ENCODE assay signal across 20 cellular contexts in genomic region chr14:67579040-67579439, GRCh38. TPM values are rescaled to one million over a fixed set of nuclear protein-coding genes. Genes with fewer than 3 reads are reported as not detected.
A peak's percentile ranks its signal among the peaks of the same experiment; 100 is the strongest.
DNase-seq lines count a peak whose midpoint lies in the region; ATAC-seq, FAIRE-seq and TF ChIP-seq lines count a peak whose summit lies in the region.
"Had no signal": no experiment of that assay in that cellular context is flagged by ENCODE, and none has a peak within 500 bp of the region (broad histone marks: within the 10 kb centered on the region; RNA-seq: fewer than 3 reads in every experiment).

No MANE protein-coding gene starts in this region.

- H3K4me3 ChIP-seq in HepG2 (replicated peaks in 1 of 3; ENCODE audit: insufficient read depth in 1 of 3, low read depth in 2 of 3, low read length in 3 of 3) (no peak overlapping the region), right lobe of liver (no peak overlapping the region)

- 83% methylated on average over 12 of the region's 15 CpGs for WGBS in HepG2 (ENCODE audit: low lambda C conversion rate)
- 90% methylated on average over 2 of the region's 15 CpGs for WGBS in right lobe of liver (ENCODE audit: insufficient coverage, low coverage, low lambda C conversion rate, missing lambda C conversion rate)

- H3K36me3 Mint-ChIP-seq in MCF 10A (ENCODE audit: insufficient read depth, unreplicated experiment): no peaks in the 10 kb centered on the region
- H3K36me3 Mint-ChIP-seq: CD14-positive monocyte; CD8-positive, alpha-beta T cell had no signal

- no peak overlapping the region for H3K27ac Mint-ChIP-seq in MCF 10A (ENCODE audit: low read depth, unreplicated experiment)
- H3K27ac Mint-ChIP-seq: CD8-positive, alpha-beta T cell had no signal

- CTCF ChIA-PET in HepG2 (lab: Yijun Ruan, JAX; ENCODE audit: low intra/inter-chr PET ratio, low total read pairs): no interaction called here
- CTCF ChIA-PET in MCF 10A (lab: Yijun Ruan, JAX): interaction anchor here (0.9 to 6.8 kb wide), 5 partner anchors 8 to 153 kb away, joined by 5 to 56 read pairs (median 38); no protein-coding TSS in a partner anchor

- no peaks in the 10 kb centered on the region for H3K79me2 ChIP-seq in HepG2 (ENCODE audit: insufficient read depth, low read length)

- no peak overlapping the region for H2AFZ ChIP-seq in HepG2 (ENCODE audit: low read length)

- H3K9me3 Mint-ChIP-seq in MCF 10A (ENCODE audit: unreplicated experiment): no peaks in the 10 kb centered on the region
- H3K9me3 Mint-ChIP-seq: CD14-positive monocyte; CD8-positive, alpha-beta T cell; H9 had no signal

- H3K4me1 ChIP-seq in HepG2 (ENCODE audit: insufficient read depth, low read length) (no peaks in the 10 kb centered on the region), right lobe of liver (peaks cover 0 to 8% (median 0%) of the 10 kb centered on the region in 4 donors)

- intact Hi-C loops in HepG2 (cut with micrococcal nuclease; ENCODE audit: unreplicated experiment): no loop called here
- intact Hi-C loops in right lobe of liver (cut with DNase I): loop anchor here in 1 of 2 donors (10.0 kb wide), 2 partner anchors 86 to 154 kb away; no protein-coding TSS in a partner anchor
- intact Hi-C loops in MCF 10A (cut with micrococcal nuclease): no loop called here

- no peak overlapping the region for H3K4me3 Mint-ChIP-seq in MCF 10A (ENCODE audit: unreplicated experiment)
- H3K4me3 Mint-ChIP-seq: CD14-positive monocyte; CD8-positive, alpha-beta T cell; H9 had no signal

- H3K27me3 ChIP-seq in HepG2 (ENCODE audit: control insufficient read depth in 1 of 2, insufficient read depth in 2 of 2, low read length in 2 of 2): no peaks in the 10 kb centered on the region
- no peaks in the 10 kb centered on the region for H3K27me3 ChIP-seq in right lobe of liver

- DNase-seq in HepG2 (ENCODE audit: low spot score): no peak
- DNase-seq in right lobe of liver: no peak
- peak; percentile 82 for DNase-seq in mesenteric fat pad (ENCODE audit: low spot score)
- no peak for DNase-seq in substantia nigra (lab: John Stamatoyannopoulos, UW)
- DNase-seq in nucleus accumbens (lab: John Stamatoyannopoulos, UW): no peak
- no peak for DNase-seq in MCF 10A (ENCODE audit: unreplicated experiment)
- DNase-seq in activated T-cell treated with anti-CD3 and anti-CD28 coated beads for 4 hours: no peak
- DNase-seq: CD8-positive, alpha-beta T cell; COR-L47; DMS153; DMS79 treated with DMSO at 0.1 percent for 48 hours; EL; GOT3; H9; IMR-90 had no signal

- TF ChIP-seq POLR2A in HepG2 (IDR thresholded peaks at IDR 0.05; ENCODE audit: insufficient read depth in 1 of 2, low read depth in 2 of 2, low read length in 2 of 2) (no peak), right lobe of liver (IDR thresholded peaks at IDR 0.05) (no peak)

- TF ChIP-seq EP300 in HepG2 (IDR thresholded peaks at IDR 0.05; ENCODE audit: low read depth in 2 of 2, low read length in 2 of 2) (no peak), HepG2 (CRISPR knock-in tag; IDR thresholded peaks at IDR 0.05; ENCODE audit: borderline replicate concordance) (no peak)

- H3K4me1 Mint-ChIP-seq in MCF 10A (ENCODE audit: insufficient read depth, unreplicated experiment): no peaks in the 10 kb centered on the region
- H3K4me1 Mint-ChIP-seq: H9 had no signal

- no peak for ATAC-seq in HepG2
- no peak for ATAC-seq in right lobe of liver
- ATAC-seq: CD8-positive, alpha-beta T cell had no signal

- no peak overlapping the region for H3K9ac ChIP-seq in HepG2 (ENCODE audit: insufficient read depth, low read depth, low read length)

- H4K20me1 ChIP-seq in HepG2 (ENCODE audit: insufficient read depth, low read length): no peaks in the 10 kb centered on the region

- H3K27me3 Mint-ChIP-seq in MCF 10A (ENCODE audit: insufficient read depth, unreplicated experiment): no peaks in the 10 kb centered on the region

- H3K9me3 ChIP-seq in HepG2 (ENCODE audit: low read length) (no peaks in the 10 kb centered on the region), right lobe of liver (no peaks in the 10 kb centered on the region)

- peaks cover 0 to 3% of the 10 kb centered on the region in 2 experiments; a peak in 2 of 5 replicates for H3K36me3 ChIP-seq in HepG2 (replicated peaks in 1 of 2; ENCODE audit: control insufficient read depth in 1 of 2, insufficient read depth in 2 of 2, low read length in 2 of 2)
- H3K36me3 ChIP-seq in right lobe of liver: no peaks in the 10 kb centered on the region

- FAIRE-seq in HepG2 (lab: Jason Lieb, UNC): no peak
- FAIRE-seq: D721Med, G401.6, GM12892, GM19239 had no signal

- TF ChIP-seq CTCF in HepG2 (CRISPR knock-in tag; IDR thresholded peaks at IDR 0.05) (no peak), right lobe of liver (IDR thresholded peaks at IDR 0.05) (no peak), MCF 10A (IDR thresholded peaks at IDR 0.05; ENCODE audit: unreplicated experiment) (no peak)

- in situ Hi-C loops in HepG2 (cut with HindIII; ENCODE audit: extremely low pct_ligation_motif_present, low pct_unique_long_range_greater_than_20kb): no loop called here

- H3K27ac ChIP-seq in HepG2 (ENCODE audit: extremely low read length, insufficient read depth, low read length) (no peak overlapping the region), right lobe of liver (no peak overlapping the region), substantia nigra (ENCODE audit: low read depth, low read length, poor library complexity, severe bottlenecking) (peak overlapping the region; percentile 26)

- POLR2A ChIA-PET in HepG2 (lab: Yijun Ruan, JAX): no interaction called here
- POLR2A ChIA-PET in MCF 10A (lab: Yijun Ruan, JAX): no interaction called here

- no TSS peak for BruUV-seq in HepG2 (replicated peaks; lab: Mats Ljungman, UMichigan)
- no TSS peak for BruUV-seq in MCF 10A (replicated peaks; lab: Mats Ljungman, UMichigan)

- no peak overlapping the region for H3K4me2 ChIP-seq in HepG2 (ENCODE audit: low read depth, low read length)

- no peak for TF ChIP-seq RAD21 in HepG2 (CRISPR knock-in tag; IDR thresholded peaks at IDR 0.05)

RNA-seq across cellular contexts. Expression of gene PIGH, which starts 21.0 kb away (rescaled TPM):
- total RNA-seq in HepG2 (2016; rRNA removed; fragmentation: Illumina TruSeq; extraction: Trizol): 18.7 and 30.0 TPM in 2 replicates
- total RNA-seq in HepG2 (2016; cell fraction: cytosol; rRNA removed; fragmentation: Illumina TruSeq; extraction: Trizol; ENCODE audit: low read depth): 23.7 and 27.0 TPM in 2 replicates
- total RNA-seq in HepG2 (2016; cell fraction: insoluble cytoplasmic fraction; rRNA removed; fragmentation: Illumina TruSeq; extraction: Trizol): 19.2 and 31.7 TPM in 2 replicates
- 32.7 and 35.6 TPM in 2 replicates for total RNA-seq in HepG2 (2016; cell fraction: membrane; rRNA removed; fragmentation: Illumina TruSeq; extraction: Trizol)
- 30.3 and 31.6 TPM in 2 replicates for total RNA-seq in HepG2 (2016; cell fraction: nucleus; rRNA removed; fragmentation: Illumina TruSeq; extraction: Trizol)
- 43.5 and 53.6 TPM in 2 replicates for polyA plus RNA-seq in HepG2 (2011; rRNA removed)
- polyA plus RNA-seq in HepG2 (2011; cell fraction: cytosol; rRNA removed): 27.5 and 43.0 TPM in 2 replicates
- polyA plus RNA-seq in HepG2 (2011; cell fraction: nucleus; rRNA removed): 107 and 111 TPM in 2 replicates
- polyA plus RNA-seq in HepG2 (2012): 25.2 and 35.2 TPM in 2 replicates
- polyA plus RNA-seq in HepG2 (2016; cell fraction: cytosol; fragmentation: Illumina TruSeq; extraction: Trizol; ENCODE audit: low read depth): 24.8 and 31.5 TPM in 2 replicates
- 17.9 and 20.6 TPM in 2 replicates for polyA plus RNA-seq in HepG2 (2016; cell fraction: insoluble cytoplasmic fraction; fragmentation: Illumina TruSeq; extraction: Trizol; ENCODE audit: low read depth)
- 29.8 and 32.1 TPM in 2 replicates for polyA plus RNA-seq in HepG2 (2016; cell fraction: membrane; fragmentation: Illumina TruSeq; extraction: Trizol; ENCODE audit: low read depth)
- polyA plus RNA-seq in HepG2 (2016; cell fraction: nucleus; fragmentation: Illumina TruSeq; extraction: Trizol; ENCODE audit: insufficient read depth, low read depth): 61.7 and 63.3 TPM in 2 replicates
- 16.6 and 25.0 TPM in 2 replicates for polyA minus RNA-seq in HepG2 (2011; rRNA and poly(A)+ RNA removed; ENCODE audit: low replicate concordance)
- polyA minus RNA-seq in HepG2 (2011; cell fraction: cytosol; rRNA and poly(A)+ RNA removed): 19.3 and 21.0 TPM in 2 replicates
- polyA minus RNA-seq in HepG2 (2011; cell fraction: nucleus; rRNA and poly(A)+ RNA removed): 10.9 and 17.5 TPM in 2 replicates
- total RNA-seq in right lobe of liver: 10 to 100 TPM; 12.7 to 16.0 (median 13.8) TPM
- total RNA-seq in mesenteric fat pad: 16.9 TPM
- total RNA-seq in MCF 10A (2022): 13.8 and 18.9 TPM in 2 replicates

RNA-seq across cellular contexts. Expression of gene ARG2, which starts 40.7 kb away (rescaled TPM):
- total RNA-seq in HepG2 (2016; rRNA removed; fragmentation: Illumina TruSeq; extraction: Trizol) (37.5 and 59.7 TPM in 2 replicates), right lobe of liver (1 to 10 TPM in 3 of 6 experiments, under 1 TPM in 2, not detected in 1; 0.92 to 3.3 (median 1.7) TPM), mesenteric fat pad (6.6 TPM), MCF 10A (2022) (11.7 and 17.6 TPM in 2 replicates)
- 6.3 and 7.7 TPM in 2 replicates for total RNA-seq in HepG2 (2016; cell fraction: cytosol; rRNA removed; fragmentation: Illumina TruSeq; extraction: Trizol; ENCODE audit: low read depth)
- 39.6 and 59.5 TPM in 2 replicates for total RNA-seq in HepG2 (2016; cell fraction: insoluble cytoplasmic fraction; rRNA removed; fragmentation: Illumina TruSeq; extraction: Trizol)
- total RNA-seq in HepG2 (2016; cell fraction: membrane; rRNA removed; fragmentation: Illumina TruSeq; extraction: Trizol): 11.9 and 12.9 TPM in 2 replicates
- 15.1 and 17.4 TPM in 2 replicates for total RNA-seq in HepG2 (2016; cell fraction: nucleus; rRNA removed; fragmentation: Illumina TruSeq; extraction: Trizol)
- polyA plus RNA-seq in HepG2 (2011; rRNA removed): 71.2 and 73.6 TPM in 2 replicates
- polyA plus RNA-seq in HepG2 (2011; cell fraction: cytosol; rRNA removed): 60.1 and 70.4 TPM in 2 replicates
- polyA plus RNA-seq in HepG2 (2011; cell fraction: nucleus; rRNA removed): 17.5 and 19.4 TPM in 2 replicates
- 40.9 and 79.8 TPM in 2 replicates for polyA plus RNA-seq in HepG2 (2012)
- 6.2 and 6.3 TPM in 2 replicates for polyA plus RNA-seq in HepG2 (2016; cell fraction: cytosol; fragmentation: Illumina TruSeq; extraction: Trizol; ENCODE audit: low read depth)
- polyA plus RNA-seq in HepG2 (2016; cell fraction: insoluble cytoplasmic fraction; fragmentation: Illumina TruSeq; extraction: Trizol; ENCODE audit: low read depth): 53.1 and 54.4 TPM in 2 replicates
- 9.5 and 9.6 TPM in 2 replicates for polyA plus RNA-seq in HepG2 (2016; cell fraction: membrane; fragmentation: Illumina TruSeq; extraction: Trizol; ENCODE audit: low read depth)
- 17.5 and 21.2 TPM in 2 replicates for polyA plus RNA-seq in HepG2 (2016; cell fraction: nucleus; fragmentation: Illumina TruSeq; extraction: Trizol; ENCODE audit: insufficient read depth, low read depth)
- 30.7 and 305 TPM in 2 replicates for polyA minus RNA-seq in HepG2 (2011; rRNA and poly(A)+ RNA removed; ENCODE audit: low replicate concordance)
- 47.9 and 62.8 TPM in 2 replicates for polyA minus RNA-seq in HepG2 (2011; cell fraction: cytosol; rRNA and poly(A)+ RNA removed)
- 28.6 and 33.4 TPM in 2 replicates for polyA minus RNA-seq in HepG2 (2011; cell fraction: nucleus; rRNA and poly(A)+ RNA removed)

RNA-seq across cellular contexts. Expression of gene PLEKHH1, which starts 46.0 kb away (rescaled TPM):
- total RNA-seq in HepG2 (2016; rRNA removed; fragmentation: Illumina TruSeq; extraction: Trizol): 4.8 and 8.6 TPM in 2 replicates
- total RNA-seq in HepG2 (2016; cell fraction: cytosol; rRNA removed; fragmentation: Illumina TruSeq; extraction: Trizol; ENCODE audit: low read depth): 3.3 and 4.8 TPM in 2 replicates
- total RNA-seq in HepG2 (2016; cell fraction: insoluble cytoplasmic fraction; rRNA removed; fragmentation: Illumina TruSeq; extraction: Trizol): 4.6 and 7.6 TPM in 2 replicates
- total RNA-seq in HepG2 (2016; cell fraction: membrane; rRNA removed; fragmentation: Illumina TruSeq; extraction: Trizol): 3.6 and 3.9 TPM in 2 replicates
- total RNA-seq in HepG2 (2016; cell fraction: nucleus; rRNA removed; fragmentation: Illumina TruSeq; extraction: Trizol): 12.0 and 12.8 TPM in 2 replicates
- 15.4 and 15.8 TPM in 2 replicates for polyA plus RNA-seq in HepG2 (2011; rRNA removed)
- polyA plus RNA-seq in HepG2 (2011; cell fraction: cytosol; rRNA removed): 5.2 and 5.8 TPM in 2 replicates
- polyA plus RNA-seq in HepG2 (2011; cell fraction: nucleus; rRNA removed): 49.9 and 50.8 TPM in 2 replicates
- 7.8 and 9.0 TPM in 2 replicates for polyA plus RNA-seq in HepG2 (2012)
- polyA plus RNA-seq in HepG2 (2016; cell fraction: cytosol; fragmentation: Illumina TruSeq; extraction: Trizol; ENCODE audit: low read depth): 0.53 and 0.76 TPM in 2 replicates
- polyA plus RNA-seq in HepG2 (2016; cell fraction: insoluble cytoplasmic fraction; fragmentation: Illumina TruSeq; extraction: Trizol; ENCODE audit: low read depth): 4.0 and 7.4 TPM in 2 replicates
- 1.5 TPM in 2 replicates for polyA plus RNA-seq in HepG2 (2016; cell fraction: membrane; fragmentation: Illumina TruSeq; extraction: Trizol; ENCODE audit: low read depth)
- polyA plus RNA-seq in HepG2 (2016; cell fraction: nucleus; fragmentation: Illumina TruSeq; extraction: Trizol; ENCODE audit: insufficient read depth, low read depth): 35.8 and 36.7 TPM in 2 replicates
- 14.0 and 15.2 TPM in 2 replicates for polyA minus RNA-seq in HepG2 (2011; rRNA and poly(A)+ RNA removed; ENCODE audit: low replicate concordance)
- polyA minus RNA-seq in HepG2 (2011; cell fraction: cytosol; rRNA and poly(A)+ RNA removed): 4.4 and 6.2 TPM in 2 replicates
- 22.7 and 29.6 TPM in 2 replicates for polyA minus RNA-seq in HepG2 (2011; cell fraction: nucleus; rRNA and poly(A)+ RNA removed)
- 1 to 10 TPM; 1.9 to 4.1 (median 3.0) TPM for total RNA-seq in right lobe of liver
- 6.8 TPM for total RNA-seq in mesenteric fat pad
- total RNA-seq in MCF 10A (2022): 5.8 and 6.0 TPM in 2 replicates
- polyA plus RNA-seq: CD14-positive monocyte had no signal
